Comparison of ENCODE assay signal across 12 cellular contexts in genomic region chr2:197097578-197098366, GRCh38.
DNase-seq lines count a peak whose midpoint lies in the region; ATAC-seq and TF ChIP-seq lines count a peak whose summit lies in the region.
"Had no signal": no experiment of that assay in that cellular context is flagged by ENCODE, and none has a peak within 500 bp of the region (broad histone marks: within the 10 kb centered on the region; RNA-seq: fewer than 3 reads in every experiment).

No MANE protein-coding gene starts in this region.

- H3K9me3 Mint-ChIP-seq in CD4-positive, alpha-beta memory T cell = no peaks in the 10 kb centered on the region
- no peaks in the 10 kb centered on the region for H3K9me3 Mint-ChIP-seq in T-cell

- peak overlapping the region in 6 of 7 donors; percentile 3 to 83 (median 41) for H3K27ac Mint-ChIP-seq in CD4-positive, alpha-beta memory T cell
- H3K27ac Mint-ChIP-seq in T-cell = peak overlapping the region; percentile 48 to 53

- no peak for TF ChIP-seq EP300 in gastroesophageal sphincter (IDR thresholded peaks at IDR 0.05)

- 10 to 18% methylated on average over 6 to 7 of the region's 7 CpGs for WGBS in gastroesophageal sphincter (ENCODE audit: low coverage in 1 of 2), 2 donors

- H3K4me3 Mint-ChIP-seq in CD4-positive, alpha-beta memory T cell = no peak overlapping the region
- H3K4me3 Mint-ChIP-seq in T-cell = no peak overlapping the region

- H3K4me1 Mint-ChIP-seq in CD4-positive, alpha-beta memory T cell = peaks cover 20 to 30% (median 22%) of the 10 kb centered on the region in 4 donors
- H3K4me1 Mint-ChIP-seq in T-cell = peaks cover 14 to 29% (median 29%) of the 10 kb centered on the region in 3 donors

- no peaks in the 10 kb centered on the region for H3K4me1 ChIP-seq in CD4-positive, alpha-beta memory T cell (ENCODE audit: insufficient read depth, low read length)
- peaks cover 0 to 14% (median 0%) of the 10 kb centered on the region in 3 donors for H3K4me1 ChIP-seq in gastroesophageal sphincter
- H3K4me1 ChIP-seq: parathyroid adenoma had no signal

- intact Hi-C loops in CD4-positive, alpha-beta memory T cell (cut with micrococcal nuclease) = no loop called here
- intact Hi-C loops in posterior vena cava (cut with DNase I) = no loop called here

- no peak overlapping the region for H3K27ac ChIP-seq in CD4-positive, alpha-beta memory T cell (ENCODE audit: low read depth, low read length)
- H3K27ac ChIP-seq in gastroesophageal sphincter = peak overlapping the region; percentile 46 to 57 (median 50)
- H3K27ac ChIP-seq: parathyroid adenoma had no signal

- peaks cover 62 to 80% of the 10 kb centered on the region in 2 donors for H3K36me3 Mint-ChIP-seq in CD4-positive, alpha-beta memory T cell
- H3K36me3 Mint-ChIP-seq in T-cell = peaks cover 61% of the 10 kb centered on the region

- no peak for DNase-seq in CD4-positive, alpha-beta memory T cell
- no peak for DNase-seq in T-cell
- DNase-seq in posterior vena cava (ENCODE audit: low spot score) = peak; percentile 87
- DNase-seq in stimulated activated CD4-positive, alpha-beta T cell treated with anti-CD3 and anti-CD28 coated beads, Interleukin-2, amount 100 ng/mL, for 48 hours = no peak
- no peak for DNase-seq in T-helper 2 cell
- no peak for DNase-seq in T1000 (lab: John Stamatoyannopoulos, UW)
- DNase-seq: activated gamma-delta T cell treated with Interleukin-2 at 50 U/mL for 16 hours; NCI-H1694 treated with DMSO at 0.1 percent for 48 hours; stimulated activated CD8-positive, alpha-beta memory T cell treated with anti-CD3 and anti-CD28 coated beads, Interleukin-4, amount 100 ng/mL, for 48 hours had no signal

- H3K9me3 ChIP-seq in CD4-positive, alpha-beta memory T cell (ENCODE audit: control insufficient read depth in 1 of 2, low read length in 2 of 2) = no peaks in the 10 kb centered on the region
- no peaks in the 10 kb centered on the region for H3K9me3 ChIP-seq in gastroesophageal sphincter

- ATAC-seq in T-cell (replicated peaks in 1 of 4) = no peak
- peak; percentile 96 for ATAC-seq in gastroesophageal sphincter
- ATAC-seq in GM18873 (IDR thresholded peaks at IDR 0.05; ENCODE audit: low FRiP score, unreplicated experiment) = no peak

- H3K4me3 ChIP-seq in CD4-positive, alpha-beta memory T cell (ENCODE audit: low read length in 2 of 2) = no peak overlapping the region
- no peak overlapping the region for H3K4me3 ChIP-seq in gastroesophageal sphincter

- no peak for TF ChIP-seq CTCF in gastroesophageal sphincter (IDR thresholded peaks at IDR 0.05)

- CTCF ChIA-PET in CD4-positive, alpha-beta memory T cell (lab: Charles Lee; ENCODE audit: partially characterized antibody) = interaction anchor here (0.7 to 2.7 kb wide), 3 partner anchors 16 to 71 kb away, joined by 3 to 13 read pairs (median 5); no protein-coding TSS in a partner anchor
- CTCF ChIA-PET in T-cell (lab: Charles Lee) = interaction anchor here (0.5 to 1.9 kb wide), 4 partner anchors 9 to 18 kb away, joined by 3 to 12 read pairs (median 4); no protein-coding TSS in a partner anchor

- H3K27me3 Mint-ChIP-seq in CD4-positive, alpha-beta memory T cell = no peaks in the 10 kb centered on the region
- no peaks in the 10 kb centered on the region for H3K27me3 Mint-ChIP-seq in T-cell

- TF ChIP-seq POLR2A in gastroesophageal sphincter (IDR thresholded peaks at IDR 0.05) = no peak

- POLR2A ChIA-PET in CD4-positive, alpha-beta memory T cell (lab: Charles Lee; ENCODE audit: partially characterized antibody) = interaction anchor here (1.0 kb wide), 1 partner anchor 13 kb away, joined by 4 read pairs; no protein-coding TSS in a partner anchor
- POLR2A ChIA-PET in T-cell (lab: Charles Lee) = interaction anchor here in 1 of 2 donors (0.7 kb wide), 1 partner anchor 16 kb away, joined by 3 read pairs; no protein-coding TSS in a partner anchor

- H3K27me3 ChIP-seq in CD4-positive, alpha-beta memory T cell (ENCODE audit: insufficient read depth, low read length) = no peaks in the 10 kb centered on the region
- no peaks in the 10 kb centered on the region for H3K27me3 ChIP-seq in gastroesophageal sphincter

- H3K36me3 ChIP-seq in CD4-positive, alpha-beta memory T cell (ENCODE audit: insufficient read depth, low read length) = peaks cover 48% of the 10 kb centered on the region
- peaks cover 0 to 22% of the 10 kb centered on the region in 2 donors for H3K36me3 ChIP-seq in gastroesophageal sphincter
